Comparison of ENCODE assay signal across 36 cellular contexts in the genomic region with DNA sequence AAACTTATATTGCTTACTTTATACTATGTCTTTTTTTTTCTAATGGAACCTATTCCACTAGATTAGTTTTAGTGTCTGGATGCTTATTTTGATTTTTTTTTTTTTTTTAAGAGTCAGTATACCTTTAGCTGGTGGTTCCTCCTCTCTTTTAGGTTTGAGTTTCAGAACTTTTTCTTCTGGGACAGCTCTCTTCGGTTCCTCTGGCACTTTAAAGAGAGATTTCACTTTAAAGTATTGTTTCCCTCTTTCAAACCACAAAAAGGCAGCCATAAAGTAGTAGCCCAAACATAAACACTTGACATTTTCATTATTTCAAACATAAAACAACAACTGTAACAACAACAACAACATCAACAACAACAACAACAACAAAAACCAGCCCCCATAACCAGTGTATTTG.
"Had no signal": no experiment of that assay in that cellular context is flagged by ENCODE, and none has a peak within 500 bp of the region (broad histone marks: within the 10 kb centered on the region; RNA-seq: fewer than 3 reads in every experiment).

No MANE protein-coding gene starts in this region.

- H3K36me3 ChIP-seq: adrenal gland, brain microvascular endothelial cell, breast epithelium had no signal

- FAIRE-seq: astrocyte, TTC549 had no signal

- H3K27me3 ChIP-seq: adrenal gland, body of pancreas, brain microvascular endothelial cell, breast epithelium had no signal

- H3K27me3 Mint-ChIP-seq: activated B cell treated with CpG ODN at 0.5 μM for 24 hours; activated CD4-positive, alpha-beta memory T cell treated with anti-CD3 and anti-CD28 coated beads for 36 hours; activated CD4-positive, alpha-beta T cell treated with anti-CD3 and anti-CD28 coated beads, Interleukin-2, amount 10 ng/mL, durations not matched to agents 24 days and 14 days; activated CD8-positive, alpha-beta T cell treated with anti-CD3 and anti-CD28 coated beads for 36 hours; activated naive CD8-positive, alpha-beta T cell treated with anti-CD3 and anti-CD28 coated beads for 36 hours; activated T-helper 17 cell treated with anti-CD3 and anti-CD28 coated beads, Interleukin-2, amount 50 U/mL, for 72 hours; central memory CD8-positive, alpha-beta T cell; T-cell had no signal

- ATAC-seq: activated CD8-positive, alpha-beta T cell treated with anti-CD3 and anti-CD28 coated beads for 36 hours; activated naive CD4-positive, alpha-beta T cell treated with anti-CD3 and anti-CD28 coated beads, Interleukin-2, amount 50 U/mL, for 72 hours; activated T-cell treated with anti-CD3 and anti-CD28 coated beads, Interleukin-2, amount 50 U/mL, for 4 hours; activated T-cell treated with anti-CD3 and anti-CD28 coated beads, Interleukin-2, amount 50 U/mL, for 72 hours; activated T-helper 17 cell treated with anti-CD3 and anti-CD28 coated beads, Interleukin-2, amount 50 U/mL, for 72 hours; body of pancreas; T-cell; T-helper 17 cell had no signal

- DNase-seq: activated B cell treated with CpG ODN at 0.5 μM for 24 hours; activated CD4-positive, alpha-beta memory T cell treated with anti-CD3 and anti-CD28 coated beads for 36 hours; activated CD4-positive, alpha-beta T cell treated with anti-CD3 and anti-CD28 coated beads for 4 hours; activated CD4-positive, alpha-beta T cell treated with anti-CD3 and anti-CD28 coated beads, Interleukin-2, amount 10 ng/mL, durations not matched to agents 24 days and 14 days; activated CD4-positive, alpha-beta T cell treated with anti-CD3 and anti-CD28 coated beads, Interleukin-2, amount 50 U/mL, for 1 hour; activated CD4-positive, alpha-beta T cell treated with anti-CD3 and anti-CD28 coated beads, Interleukin-2, amount 50 U/mL, for 4 hours; activated CD4-positive, CD25-positive, alpha-beta regulatory T cell treated with anti-CD3 and anti-CD28 coated beads, Interleukin-2, amount 50 U/mL, for 72 hours; activated CD8-positive, alpha-beta memory T cell treated with anti-CD3 and anti-CD28 coated beads, Interleukin-2, amount 50 U/mL, for 4 hours; activated CD8-positive, alpha-beta T cell treated with anti-CD3 and anti-CD28 coated beads for 36 hours; activated effector memory CD4-positive, alpha-beta T cell treated with anti-CD3 and anti-CD28 coated beads, Interleukin-2, amount 50 U/mL, for 16 hours; activated gamma-delta T cell treated with Interleukin-2 at 50 U/mL for 16 hours; activated naive CD4-positive, alpha-beta T cell; activated naive CD4-positive, alpha-beta T cell treated with anti-CD3 and anti-CD28 coated beads for 36 hours; activated naive CD4-positive, alpha-beta T cell treated with anti-CD3 and anti-CD28 coated beads, Interleukin-2, amount 50 U/mL, for 16 hours; activated naive CD8-positive, alpha-beta T cell treated with anti-CD3 and anti-CD28 coated beads for 36 hours; activated T-cell treated with anti-CD3 and anti-CD28 coated beads for 4 hours; activated T-cell treated with anti-CD3 and anti-CD28 coated beads, Interleukin-2, amount 50 U/mL, for 1 hour; activated T-cell treated with anti-CD3 and anti-CD28 coated beads, Interleukin-2, amount 50 U/mL, for 4 hours; activated T-cell treated with anti-CD3 and anti-CD28 coated beads, Interleukin-2, amount 50 U/mL, for 72 hours; adrenal gland; amniotic stem cell; aorta; body of pancreas; brain microvascular endothelial cell; caudate nucleus; cerebellar nuclear complex; T-cell; T-helper 17 cell had no signal

- H3K4me3 ChIP-seq: adrenal gland, body of pancreas, breast epithelium had no signal

- H3K9me3 Mint-ChIP-seq: activated B cell treated with CpG ODN at 0.5 μM for 24 hours; activated CD4-positive, alpha-beta memory T cell treated with anti-CD3 and anti-CD28 coated beads for 36 hours; activated CD4-positive, alpha-beta T cell treated with anti-CD3 and anti-CD28 coated beads, Interleukin-2, amount 10 ng/mL, durations not matched to agents 24 days and 14 days; activated CD8-positive, alpha-beta T cell treated with anti-CD3 and anti-CD28 coated beads for 36 hours; activated naive CD4-positive, alpha-beta T cell treated with anti-CD3 and anti-CD28 coated beads for 36 hours; activated naive CD4-positive, alpha-beta T cell treated with anti-CD3 and anti-CD28 coated beads, Interleukin-2, amount 50 U/mL, for 72 hours; activated naive CD8-positive, alpha-beta T cell treated with anti-CD3 and anti-CD28 coated beads for 36 hours; activated T-cell treated with anti-CD3 and anti-CD28 coated beads, Interleukin-2, amount 50 U/mL, for 4 hours; activated T-cell treated with anti-CD3 and anti-CD28 coated beads, Interleukin-2, amount 50 U/mL, for 72 hours; activated T-helper 1 cell treated with anti-CD3 and anti-CD28 coated beads, Interleukin-12 subunit alpha, Interleukin-12 subunit beta, Interleukin-2, Interleukin-4 antibody, amounts not matched to agents 30 ng/mL and 10 ng/mL and 1 ng/mL, durations not matched to agents 14 hours and 24 hours and 36 hours; activated T-helper 17 cell treated with anti-CD3 and anti-CD28 coated beads, Interleukin-2, amount 50 U/mL, for 72 hours; central memory CD8-positive, alpha-beta T cell; T-cell had no signal

- H3K9me3 ChIP-seq: adrenal gland, body of pancreas, breast epithelium had no signal

- H3K27ac Mint-ChIP-seq: activated B cell treated with CpG ODN at 0.5 μM for 24 hours; activated CD4-positive, alpha-beta memory T cell treated with anti-CD3 and anti-CD28 coated beads for 36 hours; activated CD4-positive, alpha-beta T cell treated with anti-CD3 and anti-CD28 coated beads, Interleukin-2, amount 10 ng/mL, durations not matched to agents 24 days and 14 days; activated CD8-positive, alpha-beta T cell treated with anti-CD3 and anti-CD28 coated beads for 36 hours; activated naive CD4-positive, alpha-beta T cell treated with anti-CD3 and anti-CD28 coated beads for 36 hours; activated naive CD4-positive, alpha-beta T cell treated with anti-CD3 and anti-CD28 coated beads, Interleukin-2, amount 50 U/mL, for 72 hours; activated naive CD8-positive, alpha-beta T cell treated with anti-CD3 and anti-CD28 coated beads for 36 hours; activated T-cell treated with anti-CD3 and anti-CD28 coated beads, Interleukin-2, amount 50 U/mL, for 72 hours; activated T-helper 1 cell treated with anti-CD3 and anti-CD28 coated beads, Interleukin-12 subunit alpha, Interleukin-12 subunit beta, Interleukin-2, Interleukin-4 antibody, amounts not matched to agents 30 ng/mL and 10 ng/mL and 1 ng/mL, durations not matched to agents 14 hours and 24 hours and 36 hours; activated T-helper 17 cell treated with anti-CD3 and anti-CD28 coated beads, Interleukin-2, amount 50 U/mL, for 72 hours; T-cell; T-helper 17 cell had no signal

- H3K4me1 ChIP-seq: adrenal gland, body of pancreas, breast epithelium had no signal

- H3K27ac ChIP-seq: adrenal gland, body of pancreas, brain microvascular endothelial cell, breast epithelium, VCaP had no signal

- H3K4me1 Mint-ChIP-seq: activated B cell treated with CpG ODN at 0.5 μM for 24 hours; activated CD4-positive, alpha-beta T cell treated with anti-CD3 and anti-CD28 coated beads, Interleukin-2, amount 10 ng/mL, durations not matched to agents 24 days and 14 days; activated naive CD8-positive, alpha-beta T cell treated with anti-CD3 and anti-CD28 coated beads for 36 hours; activated T-helper 17 cell treated with anti-CD3 and anti-CD28 coated beads, Interleukin-2, amount 50 U/mL, for 72 hours; central memory CD8-positive, alpha-beta T cell; T-cell; T-helper 17 cell had no signal

- H3K4me3 Mint-ChIP-seq: activated B cell treated with CpG ODN at 0.5 μM for 24 hours; activated CD4-positive, alpha-beta memory T cell treated with anti-CD3 and anti-CD28 coated beads for 36 hours; activated CD4-positive, alpha-beta T cell treated with anti-CD3 and anti-CD28 coated beads, Interleukin-2, amount 10 ng/mL, durations not matched to agents 24 days and 14 days; activated CD8-positive, alpha-beta T cell treated with anti-CD3 and anti-CD28 coated beads for 36 hours; activated naive CD4-positive, alpha-beta T cell treated with anti-CD3 and anti-CD28 coated beads for 36 hours; activated naive CD8-positive, alpha-beta T cell treated with anti-CD3 and anti-CD28 coated beads for 36 hours; activated T-cell treated with anti-CD3 and anti-CD28 coated beads, Interleukin-2, amount 50 U/mL, for 4 hours; activated T-cell treated with anti-CD3 and anti-CD28 coated beads, Interleukin-2, amount 50 U/mL, for 72 hours; activated T-helper 1 cell treated with anti-CD3 and anti-CD28 coated beads, Interleukin-12 subunit alpha, Interleukin-12 subunit beta, Interleukin-2, Interleukin-4 antibody, amounts not matched to agents 30 ng/mL and 10 ng/mL and 1 ng/mL, durations not matched to agents 14 hours and 24 hours and 36 hours; activated T-helper 17 cell treated with anti-CD3 and anti-CD28 coated beads, Interleukin-2, amount 50 U/mL, for 72 hours; central memory CD8-positive, alpha-beta T cell; T-cell; T-helper 17 cell had no signal
